ENCODE assay signal across 12 cellular contexts in the genomic region with DNA sequence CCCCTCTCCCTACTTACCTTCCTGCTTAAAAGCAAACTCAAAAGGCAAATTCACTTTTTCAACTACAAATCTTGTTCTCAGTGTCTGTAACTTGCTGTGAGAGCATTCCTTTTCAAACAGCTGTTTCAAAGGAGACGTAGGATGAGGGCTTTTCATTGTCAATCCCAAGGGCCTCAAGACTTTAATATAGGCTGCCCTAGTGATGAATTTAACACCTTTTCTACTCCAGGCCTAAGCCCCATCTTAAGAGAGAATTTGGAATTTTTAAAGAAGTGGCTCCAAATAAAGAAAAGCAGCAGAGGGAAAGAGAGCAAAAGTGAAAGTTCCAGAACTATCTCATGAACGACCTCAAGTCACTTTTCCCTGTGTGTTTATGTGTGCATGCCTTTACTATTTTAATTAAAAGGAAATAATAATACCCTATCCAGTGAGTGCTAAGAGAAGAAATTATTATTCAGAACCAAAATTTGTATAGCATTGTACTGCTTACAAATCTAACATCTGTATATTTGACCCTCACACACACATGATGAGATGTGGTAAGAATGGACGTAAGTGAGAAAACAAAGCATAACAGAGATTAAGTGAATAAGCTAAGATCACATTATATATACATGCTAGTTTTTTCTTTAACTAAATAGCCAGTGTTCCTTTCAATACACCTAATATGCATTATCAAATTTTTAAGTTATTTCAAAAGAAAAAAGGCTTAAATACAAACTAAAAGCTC.
DNase-seq lines count a peak whose midpoint lies in the region; ATAC-seq and TF ChIP-seq lines count a peak whose summit lies in the region.
"Had no signal": no experiment of that assay in that cellular context is flagged by ENCODE, and none has a peak within 500 bp of the region (broad histone marks: within the 10 kb centered on the region; RNA-seq: fewer than 3 reads in every experiment).

No MANE protein-coding gene starts in this region.

- no peak overlapping the region for H3K27ac Mint-ChIP-seq in effector memory CD8-positive, alpha-beta T cell
- H3K27ac Mint-ChIP-seq: activated T-cell treated with anti-CD3 and anti-CD28 coated beads, Interleukin-2, amount 50 U/mL, for 24 hours had no signal

- no peaks in the 10 kb centered on the region for H3K4me1 Mint-ChIP-seq in effector memory CD8-positive, alpha-beta T cell (ENCODE audit: low read depth in 2 of 2)

- peaks cover 0 to 6% of the 10 kb centered on the region in 2 donors for H3K9me3 Mint-ChIP-seq in effector memory CD8-positive, alpha-beta T cell

- H3K36me3 ChIP-seq in SJSA1 = no peaks in the 10 kb centered on the region
- H3K36me3 ChIP-seq in prostate gland = no peaks in the 10 kb centered on the region
- H3K36me3 ChIP-seq: BLaER1 had no signal

- no peaks in the 10 kb centered on the region for H3K27me3 Mint-ChIP-seq in effector memory CD8-positive, alpha-beta T cell
- H3K27me3 Mint-ChIP-seq: activated T-cell treated with anti-CD3 and anti-CD28 coated beads, Interleukin-2, amount 50 U/mL, for 24 hours had no signal

- H3K9me3 ChIP-seq in SJSA1 (replicated peaks) (no peaks in the 10 kb centered on the region), prostate gland (no peaks in the 10 kb centered on the region)
- H3K9me3 ChIP-seq: BLaER1 had no signal

- in situ Hi-C loops in ACHN (cut with HindIII; ENCODE audit: low pct_ligation_motif_present, low pct_unique_long_range_greater_than_20kb, low sequenced_read_pairs) = no loop called here

- H3K4me3 ChIP-seq in SJSA1 (no peak overlapping the region), fibroblast of pulmonary artery (replicated peaks; ENCODE audit: low read depth, low read length) (peak overlapping the region; percentile 15), prostate gland (no peak overlapping the region)
- H3K4me3 ChIP-seq: BLaER1 had no signal

- TF ChIP-seq POLR2A in prostate gland (IDR thresholded peaks at IDR 0.05) = no peak

- no peaks in the 10 kb centered on the region for H3K27me3 ChIP-seq in SJSA1 (replicated peaks)
- H3K27me3 ChIP-seq in prostate gland (replicated peaks; ENCODE audit: insufficient read depth) = no peaks in the 10 kb centered on the region
- H3K27me3 ChIP-seq: BLaER1 had no signal

- peaks cover 24% of the 10 kb centered on the region for H3K4me1 ChIP-seq in SJSA1 (replicated peaks)
- no peaks in the 10 kb centered on the region for H3K4me1 ChIP-seq in prostate gland (replicated peaks)
- H3K4me1 ChIP-seq: BLaER1 had no signal

- intact Hi-C loops in prostate gland (cut with DNase I) = no loop called here

- no peak for ATAC-seq in effector memory CD8-positive, alpha-beta T cell (replicated peaks)

- no peak overlapping the region for H3K4me3 Mint-ChIP-seq in effector memory CD8-positive, alpha-beta T cell
- H3K4me3 Mint-ChIP-seq: activated T-cell treated with anti-CD3 and anti-CD28 coated beads, Interleukin-2, amount 50 U/mL, for 24 hours had no signal

- TF ChIP-seq CTCF in fibroblast of pulmonary artery (IDR thresholded peaks at IDR 0.05; ENCODE audit: low read length, missing control alignments) (no peak), prostate gland (IDR thresholded peaks at IDR 0.05) (no peak)

- H3K36me3 Mint-ChIP-seq in effector memory CD8-positive, alpha-beta T cell (ENCODE audit: insufficient read depth) = no peaks in the 10 kb centered on the region

- DNase-seq in ACHN (peak; percentile 6), SJSA1 (ENCODE audit: low read depth in 1 of 2, low spot score in 2 of 2) (peak in 1 of 2 experiments; percentile 60), fibroblast of pulmonary artery (ENCODE audit: low read depth) (peak; percentile 49), prostate gland (ENCODE audit: low spot score) (no peak), DMS 273 treated with DMSO at 0.1 percent for 48 hours (lab: John Stamatoyannopoulos, UW) (no peak), NCI-H345 treated with DMSO at 0.1 percent for 48 hours (lab: John Stamatoyannopoulos, UW; ENCODE audit: unreplicated experiment) (no peak)
- no peak for DNase-seq in activated effector memory CD4-positive, alpha-beta T cell treated with Interleukin-2 at 50 U/mL for 16 hours
- DNase-seq in effector memory CD8-positive, alpha-beta T cell = no peak
- DNase-seq: activated T-cell treated with anti-CD3 and anti-CD28 coated beads, Interleukin-2, amount 50 U/mL, for 24 hours; occipital lobe had no signal

- WGBS in prostate gland = 60% methylated on average over 3 of the region's 3 CpGs

- peak overlapping the region; percentile 95 for H3K27ac ChIP-seq in SJSA1
- H3K27ac ChIP-seq in prostate gland = peak overlapping the region; percentile 30 to 63
- H3K27ac ChIP-seq: BLaER1, HL-60 had no signal

Comparison
In these comparisons a context has a peak if more than half of its experiments do, and no peak if none do; other contexts are left out.
1. DNase-seq: peak in ACHN (single experiment) and fibroblast of pulmonary artery (single experiment); none in prostate gland (single experiment), DMS 273 treated with DMSO at 0.1 percent for 48 hours (single experiment), activated effector memory CD4-positive, alpha-beta T cell treated with Interleukin-2 at 50 U/mL for 16 hours (single experiment), effector memory CD8-positive, alpha-beta T cell (0 of 3) and NCI-H345 treated with DMSO at 0.1 percent for 48 hours (single experiment).